Comparison of ENCODE assay signal across 1 cellular context in genomic region chr17:75668489-75668888, GRCh38.
TF ChIP-seq lines count a peak whose summit lies in the region.

No MANE protein-coding gene starts in this region.

TF ChIP-seq in HCT116, 20 proteins besides CTCF, POLR2A, EP300 and RAD21 (continued from another document):
- TF ChIP-seq ZBTB33 (IDR thresholded peaks at IDR 0.05; ENCODE audit: extremely low read depth, insufficient replicate concordance, low read length): no peak
- no peak for TF ChIP-seq ZFX (IDR thresholded peaks at IDR 0.05)
- no peak for TF ChIP-seq EGR1 (IDR thresholded peaks at IDR 0.05; ENCODE audit: low read depth)
- TF ChIP-seq ELF1 (IDR thresholded peaks at IDR 0.05; ENCODE audit: borderline replicate concordance, low read depth): no peak
- TF ChIP-seq, protein P1, sequence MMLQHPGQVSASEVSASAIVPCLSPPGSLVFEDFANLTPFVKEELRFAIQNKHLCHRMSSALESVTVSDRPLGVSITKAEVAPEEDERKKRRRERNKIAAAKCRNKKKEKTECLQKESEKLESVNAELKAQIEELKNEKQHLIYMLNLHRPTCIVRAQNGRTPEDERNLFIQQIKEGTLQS (IDR thresholded peaks at IDR 0.05): no peak
- no peak for TF ChIP-seq SRF (IDR thresholded peaks at IDR 0.05; ENCODE audit: low read depth)
